8 cellular contexts compared by ENCODE assay signal in the genomic region with DNA sequence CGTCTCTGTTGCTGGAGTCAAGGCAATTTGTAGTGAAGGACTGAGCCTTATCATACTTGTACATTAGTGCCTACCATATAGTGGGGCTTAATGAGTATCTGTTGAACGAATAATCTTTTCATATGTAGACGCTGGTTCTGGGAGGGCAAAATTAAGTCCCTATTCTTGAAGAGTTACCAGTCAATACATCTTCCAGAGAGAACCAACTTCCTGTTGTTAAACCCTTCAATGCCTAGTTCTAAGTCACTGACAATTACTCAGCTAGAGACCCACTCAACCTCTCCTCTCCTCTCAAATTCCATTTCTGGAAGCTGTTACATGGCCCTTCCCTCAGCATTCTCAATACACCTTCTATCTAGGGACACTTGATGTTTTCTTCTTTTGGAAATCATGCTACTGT. TPM values are rescaled to one million over a fixed set of nuclear protein-coding genes. Genes with fewer than 3 reads are reported as not detected.
A peak's percentile ranks its signal among the peaks of the same experiment; 100 is the strongest.
DNase-seq lines count a peak whose midpoint lies in the region; ATAC-seq and TF ChIP-seq lines count a peak whose summit lies in the region.

No MANE protein-coding gene starts in this region.

- no peaks in the 10 kb centered on the region for H3K27me3 ChIP-seq in AG04450 (ENCODE audit: control insufficient read depth, insufficient read depth, low read length)

- no peak overlapping the region for H3K27ac ChIP-seq in AG04450 (ENCODE audit: low read depth, low read length)
- peak overlapping the region; percentile 87; the same call in 1 of the 2 replicates for H3K27ac ChIP-seq in HEK293 (ENCODE audit: extremely low read depth, low read depth, low read length)
- H3K27ac ChIP-seq in substantia nigra (ENCODE audit: low read depth, low read length, poor library complexity, severe bottlenecking), result peak overlapping the region; percentile 78

- DNase-seq in AG04450 (ENCODE audit: low read depth, low spot score), result no peak
- no peak for DNase-seq in substantia nigra (lab: John Stamatoyannopoulos, UW)
- no peak for DNase-seq in stimulated activated CD4-positive, alpha-beta T cell treated with anti-CD3 and anti-CD28 coated beads, Interleukin-4, amount 100 ng/mL, for 1 hour
- DNase-seq in glomerular visceral epithelial cell (ENCODE audit: extremely low spot score), result no peak

- no peak for ATAC-seq in HG03457 (IDR thresholded peaks at IDR 0.05; ENCODE audit: unreplicated experiment)

- H3K4me1 ChIP-seq in HEK293 (ENCODE audit: control insufficient read depth, insufficient read depth, low read length), result peaks cover 2% of the 10 kb centered on the region; the same call in 1 of the 2 replicates

- CTCF ChIA-PET in AG04450 (lab: Charles Lee) (no interaction called here), HEK293 (lab: Yijun Ruan, JAX) (no interaction called here)

- H3K36me3 ChIP-seq in HEK293 (ENCODE audit: control insufficient read depth in 2 of 2, insufficient read depth in 1 of 2, low read length in 2 of 2), result no peaks in the 10 kb centered on the region; a peak in 1 of 3 replicates

- no peak for TF ChIP-seq CTCF in AG04450 (IDR thresholded peaks at IDR 0.05; ENCODE audit: low read depth, low read length)
- no peak for TF ChIP-seq CTCF in HEK293 (tag by site-specific recombination; IDR thresholded peaks at IDR 0.05)
- TF ChIP-seq CTCF in WI38 (IDR thresholded peaks at IDR 0.05; ENCODE audit: low read depth, low read length), result no peak

- POLR2A ChIA-PET in AG04450 (lab: Yijun Ruan, JAX) (interaction anchor here (3.3 kb wide), 1 partner anchor 15 kb away, joined by 47 read pairs; a partner anchor contains a TSS), HEK293 (lab: Yijun Ruan, JAX) (interaction anchor here (1.7 to 6.0 kb wide), 4 partner anchors 8 to 80 kb away, joined by 7 to 85 read pairs (median 12); a partner anchor contains a TSS)

- no peaks in the 10 kb centered on the region for H3K9me3 ChIP-seq in AG04450 (ENCODE audit: control insufficient read depth, insufficient read depth, low read length)
- H3K9me3 ChIP-seq in HEK293 (ENCODE audit: control insufficient read depth, insufficient read depth, low read depth, low read length), result no peaks in the 10 kb centered on the region
- no peaks in the 10 kb centered on the region for H3K9me3 ChIP-seq in iPS-18c (ENCODE audit: control insufficient read depth, insufficient read depth, low read length)

- H3K4me3 ChIP-seq in AG04450 (ENCODE audit: low read depth, low read length) (peak overlapping the region; percentile 84; the same call in 1 of the 2 replicates), HEK293 (ENCODE audit: low read depth, low read length) (no peak overlapping the region), WI38 (ENCODE audit: low read depth, low read length) (peak overlapping the region; percentile 93; the same call in 1 of the 2 replicates), iPS-18c (ENCODE audit: insufficient read depth, low read depth, low read length) (peak overlapping the region; percentile 95; the same call in 1 of the 2 replicates)

TF ChIP-seq in HEK293, 187 proteins besides CTCF, POLR2A, EP300 and RAD21:
- TF ChIP-seq ZBTB20 (tag by site-specific recombination; IDR thresholded peaks at IDR 0.05) (peak; percentile 17; the same call in 1 of the 2 replicates), ZNF521 (tag by site-specific recombination; IDR thresholded peaks at IDR 0.05) (no peak)
TF ChIP-seq in HEK293: peak in this region for 1.

RNA-seq across cellular contexts. Expression of a gene that starts 1.1 kb away (rescaled TPM):
- polyA plus RNA-seq in AG04450 (2011; rRNA removed), result 36.1 and 58.9 TPM in 2 replicates
- 10.1 and 20.2 TPM in 2 replicates for polyA minus RNA-seq in AG04450 (2011; rRNA and poly(A)+ RNA removed)

RNA-seq across cellular contexts. Expression of a gene that starts 14.6 kb away (rescaled TPM):
- polyA plus RNA-seq in AG04450 (2011; rRNA removed), result 81.2 and 134 TPM in 2 replicates
- polyA minus RNA-seq in AG04450 (2011; rRNA and poly(A)+ RNA removed), result 10.2 and 24.1 TPM in 2 replicates

RNA-seq across cellular contexts. Expression of a gene that starts 15.1 kb away (rescaled TPM):
- 216 and 283 TPM in 2 replicates for polyA plus RNA-seq in AG04450 (2011; rRNA removed)
- polyA minus RNA-seq in AG04450 (2011; rRNA and poly(A)+ RNA removed), result 148 and 206 TPM in 2 replicates
